ENCODE assay signal across 16 cellular contexts in the genomic region with DNA sequence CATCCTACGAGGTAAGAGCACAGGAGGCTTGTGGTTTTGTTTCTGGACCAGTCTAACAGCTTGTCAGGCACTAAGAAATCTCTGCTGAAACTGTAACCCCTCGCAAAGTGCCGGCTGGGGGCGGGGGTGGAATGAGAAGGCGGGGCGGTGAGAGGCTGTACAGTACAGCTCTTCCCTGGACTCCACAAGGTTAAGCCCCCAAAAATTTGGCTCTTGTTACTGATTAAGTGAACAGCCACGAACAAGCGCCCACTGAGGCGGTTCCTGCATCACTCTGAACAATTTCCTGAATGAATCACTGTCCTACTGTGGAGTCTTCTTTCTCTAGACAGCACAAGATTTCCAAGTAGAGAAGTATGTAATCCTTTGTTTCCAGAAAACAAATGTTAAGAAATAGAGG. TPM values are rescaled to one million over a fixed set of nuclear protein-coding genes. Genes with fewer than 3 reads are reported as not detected.
DNase-seq lines count a peak whose midpoint lies in the region; ATAC-seq lines count a peak whose summit lies in the region.
"Had no signal": no experiment of that assay in that cellular context is flagged by ENCODE, and none has a peak within 500 bp of the region (broad histone marks: within the 10 kb centered on the region; RNA-seq: fewer than 3 reads in every experiment).

No MANE protein-coding gene starts in this region.

- H3K9me3 ChIP-seq in adipocyte (ENCODE audit: control insufficient read depth, low read length), result no peaks in the 10 kb centered on the region
- H3K9me3 ChIP-seq: vagina had no signal

- peak overlapping the region; percentile 61 for H2AFZ ChIP-seq in ACC112 (ENCODE audit: low read length, unreplicated experiment)

- H3K4me1 ChIP-seq in ACC112 (ENCODE audit: control insufficient read depth, insufficient read depth, low read length, unreplicated experiment) (peaks cover 11% of the 10 kb centered on the region), adipocyte (ENCODE audit: control insufficient read depth, insufficient read depth, low read length) (peaks cover 5% of the 10 kb centered on the region)
- H3K4me1 ChIP-seq: vagina had no signal

- no peaks in the 10 kb centered on the region for H3K79me2 ChIP-seq in ACC112 (ENCODE audit: control insufficient read depth, insufficient read depth, low read length, unreplicated experiment)

- DNase-seq in HT1080 (ENCODE audit: low read depth) (peak; percentile 78), adipocyte (ENCODE audit: low read depth) (peak; percentile 37), left kidney (ENCODE audit: low read depth, low spot score) (peak; percentile 39), activated T-cell treated with anti-CD3 and anti-CD28 coated beads for 4 hours (no peak), NCI-H2107 treated with DMSO at 0.1 percent for 48 hours (lab: John Stamatoyannopoulos, UW; ENCODE audit: unreplicated experiment) (no peak)
- DNase-seq: activated CD4-positive, alpha-beta T cell treated with anti-CD3 and anti-CD28 coated beads, Interleukin-2, amount 50 U/mL, for 48 hours; amniotic stem cell; immature natural killer cell; naive thymus-derived CD8-positive, alpha-beta T cell; T-cell had no signal

- ATAC-seq in HG03571 (IDR thresholded peaks at IDR 0.05; ENCODE audit: unreplicated experiment) (no peak), GM21360 (IDR thresholded peaks at IDR 0.05; ENCODE audit: unreplicated experiment) (no peak)
- ATAC-seq: esophagus mucosa; naive thymus-derived CD8-positive, alpha-beta T cell; T-cell had no signal

- H3K27me3 ChIP-seq in ACC112 (ENCODE audit: insufficient read depth, low read length) (peaks cover 12% of the 10 kb centered on the region), adipocyte (replicated peaks; ENCODE audit: control insufficient read depth, insufficient read depth, low read length) (peaks cover 6% of the 10 kb centered on the region)
- H3K27me3 ChIP-seq: vagina had no signal

- H3K4me3 ChIP-seq in ACC112 (ENCODE audit: low read depth, low read length) (peak overlapping the region; percentile 21), adipocyte (ENCODE audit: low read length) (peak overlapping the region; percentile 3)
- H3K4me3 ChIP-seq: vagina had no signal

- H3K27ac ChIP-seq in ACC112 (ENCODE audit: low read depth, low read length), result no peak overlapping the region; the same call in 1 of the 2 replicates
- H3K27ac ChIP-seq: C4-2B, vagina had no signal

- H3K9ac ChIP-seq in adipocyte (ENCODE audit: low read length), result no peak overlapping the region

- H3K36me3 ChIP-seq in ACC112 (ENCODE audit: insufficient read depth, low read length) (no peaks in the 10 kb centered on the region), adipocyte (ENCODE audit: control insufficient read depth, insufficient read depth, low read length, severe bottlenecking) (no peaks in the 10 kb centered on the region)
- H3K36me3 ChIP-seq: vagina had no signal

RNA-seq across cellular contexts. Expression of a gene that starts 6.8 kb away (rescaled TPM):
- not detected in 2 replicates for total RNA-seq in HT1080 (2014; rRNA removed; shearing (Covaris generic))
- polyA plus RNA-seq in HT1080 (2015; cell fraction: cytosol; rRNA removed), result not detected in 2 replicates
- polyA plus RNA-seq in HT1080 (2015; cell fraction: nucleus; rRNA removed), result 0.30 TPM in 1 of 2 replicates, not detected in the other
- total RNA-seq: esophagus mucosa; naive thymus-derived CD8-positive, alpha-beta T cell; T-cell; vagina had no signal
- polyA plus RNA-seq: immature natural killer cell; naive thymus-derived CD8-positive, alpha-beta T cell had no signal

RNA-seq across cellular contexts. Expression of a gene that starts 31.9 kb away (rescaled TPM):
- total RNA-seq in HT1080 (2014; rRNA removed; shearing (Covaris generic)), result 0.77 and 1.1 TPM in 2 replicates
- polyA plus RNA-seq in HT1080 (2015; cell fraction: cytosol; rRNA removed), result 1.3 and 1.5 TPM in 2 replicates
- 0.99 and 1.9 TPM in 2 replicates for polyA plus RNA-seq in HT1080 (2015; cell fraction: nucleus; rRNA removed)
- total RNA-seq: esophagus mucosa; naive thymus-derived CD8-positive, alpha-beta T cell; T-cell; vagina had no signal
- polyA plus RNA-seq: immature natural killer cell; naive thymus-derived CD8-positive, alpha-beta T cell had no signal

RNA-seq across cellular contexts. Expression of a gene that starts 52.5 kb away (rescaled TPM):
- not detected in 2 replicates for total RNA-seq in HT1080 (2014; rRNA removed; shearing (Covaris generic))
- polyA plus RNA-seq in HT1080 (2015; cell fraction: cytosol; rRNA removed), result 0.12 TPM in 1 of 2 replicates, not detected in the other
- polyA plus RNA-seq in HT1080 (2015; cell fraction: nucleus; rRNA removed), result not detected in 2 replicates

Comparison
In these comparisons a context has a peak if more than half of its experiments do, and no peak if none do; other contexts are left out.
1. DNase-seq: peak in HT1080 (single experiment), adipocyte (single experiment) and left kidney (single experiment); none in activated T-cell treated with anti-CD3 and anti-CD28 coated beads for 4 hours (single experiment) and NCI-H2107 treated with DMSO at 0.1 percent for 48 hours (single experiment).